1 cellular context compared by ENCODE assay signal in the genomic region with DNA sequence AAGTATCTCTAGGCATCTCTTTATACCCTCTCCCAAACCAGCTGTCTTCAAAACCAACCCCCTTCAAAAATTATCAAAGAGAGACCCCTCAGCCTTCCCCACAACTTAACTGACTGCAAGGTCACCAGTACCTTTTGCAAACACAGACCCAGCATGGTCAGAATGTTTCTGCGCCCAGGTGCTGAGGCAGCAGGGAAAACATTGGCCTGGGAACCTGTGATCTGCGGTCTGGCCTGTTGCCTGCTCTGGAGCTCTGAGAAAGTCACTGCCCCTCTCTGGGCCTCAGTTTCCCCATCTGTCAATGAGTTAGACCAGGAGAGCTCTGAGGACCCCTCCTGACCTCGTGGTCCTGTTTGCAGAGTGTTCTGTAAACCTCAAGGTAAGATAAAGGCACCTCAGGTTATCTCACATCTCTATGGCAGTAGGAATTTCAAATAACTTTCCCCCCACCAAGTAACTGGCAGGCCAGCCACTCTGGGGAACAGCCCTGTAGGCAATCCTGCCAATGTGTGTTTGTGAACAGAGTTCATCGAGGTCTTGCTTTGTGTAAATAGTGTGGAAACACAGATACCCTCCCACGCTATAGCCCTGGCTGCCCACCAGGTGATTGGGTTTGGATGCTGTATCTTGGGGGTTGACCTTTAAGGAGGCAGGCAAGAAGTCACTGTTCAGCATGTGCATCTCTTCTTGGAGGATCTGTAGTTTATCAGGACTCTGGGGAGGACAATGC.
TF ChIP-seq lines count a peak whose summit lies in the region.

No MANE protein-coding gene starts in this region.

TF ChIP-seq in K562, 482 proteins besides CTCF, POLR2A, EP300 and RAD21 (continued from another document):
- TF ChIP-seq, protein P1, sequence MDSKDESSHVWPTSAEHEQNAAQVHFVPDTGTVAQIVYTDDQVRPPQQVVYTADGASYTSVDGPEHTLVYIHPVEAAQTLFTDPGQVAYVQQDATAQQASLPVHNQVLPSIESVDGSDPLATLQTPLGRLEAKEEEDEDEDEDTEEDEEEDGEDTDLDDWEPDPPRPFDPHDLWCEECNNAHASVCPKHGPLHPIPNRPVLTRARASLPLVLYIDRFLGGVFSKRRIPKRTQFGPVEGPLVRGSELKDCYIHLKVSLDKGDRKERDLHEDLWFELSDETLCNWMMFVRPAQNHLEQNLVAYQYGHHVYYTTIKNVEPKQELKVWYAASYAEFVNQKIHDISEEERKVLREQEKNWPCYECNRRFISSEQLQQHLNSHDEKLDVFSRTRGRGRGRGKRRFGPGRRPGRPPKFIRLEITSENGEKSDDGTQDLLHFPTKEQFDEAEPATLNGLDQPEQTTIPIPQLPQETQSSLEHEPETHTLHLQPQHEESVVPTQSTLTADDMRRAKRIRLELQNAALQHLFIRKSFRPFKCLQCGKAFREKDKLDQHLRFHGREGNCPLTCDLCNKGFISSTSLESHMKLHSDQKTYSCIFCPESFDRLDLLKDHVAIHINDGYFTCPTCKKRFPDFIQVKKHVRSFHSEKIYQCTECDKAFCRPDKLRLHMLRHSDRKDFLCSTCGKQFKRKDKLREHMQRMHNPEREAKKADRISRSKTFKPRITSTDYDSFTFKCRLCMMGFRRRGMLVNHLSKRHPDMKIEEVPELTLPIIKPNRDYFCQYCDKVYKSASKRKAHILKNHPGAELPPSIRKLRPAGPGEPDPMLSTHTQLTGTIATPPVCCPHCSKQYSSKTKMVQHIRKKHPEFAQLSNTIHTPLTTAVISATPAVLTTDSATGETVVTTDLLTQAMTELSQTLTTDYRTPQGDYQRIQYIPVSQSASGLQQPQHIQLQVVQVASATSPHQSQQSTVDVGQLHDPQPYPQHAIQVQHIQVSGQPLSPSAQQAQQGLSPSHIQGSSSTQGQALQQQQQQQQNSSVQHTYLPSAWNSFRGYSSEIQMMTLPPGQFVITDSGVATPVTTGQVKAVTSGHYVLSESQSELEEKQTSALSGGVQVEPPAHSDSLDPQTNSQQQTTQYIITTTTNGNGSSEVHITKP (IDR thresholded peaks at IDR 0.05; ENCODE audit: partially characterized antibody): peak; percentile 11
- TF ChIP-seq ZNF668 (CRISPR knock-in tag; IDR thresholded peaks at IDR 0.05) (no peak), CBFA2T3 (IDR thresholded peaks at IDR 0.05) (peak; percentile 52), SMAD1 (IDR thresholded peaks at IDR 0.05; ENCODE audit: low read depth, low read length, partially characterized antibody) (no peak), THAP12 (CRISPR knock-in tag; IDR thresholded peaks at IDR 0.05) (no peak), KDM2B (CRISPR knock-in tag; IDR thresholded peaks at IDR 0.05) (no peak), KAT7 (CRISPR knock-in tag; IDR thresholded peaks at IDR 0.05; ENCODE audit: borderline replicate concordance) (no peak), RBM39 (optimal IDR thresholded peaks at IDR 0.05; ENCODE audit: low read depth, low read length) (no peak), XRCC5 (IDR thresholded peaks at IDR 0.05; ENCODE audit: low read depth, low read length) (no peak), MXD1 (CRISPR knock-in tag; IDR thresholded peaks at IDR 0.05; ENCODE audit: borderline replicate concordance, poor library complexity, severe bottlenecking) (no peak), BRD9 (IDR thresholded peaks at IDR 0.05; ENCODE audit: low read depth, partially characterized antibody) (no peak), BDP1 (IDR thresholded peaks at IDR 0.05; ENCODE audit: insufficient read depth, insufficient read length) (no peak), GTF2B (IDR thresholded peaks at IDR 0.05; ENCODE audit: extremely low read depth, insufficient read length) (no peak), FOS (IDR thresholded peaks at IDR 0.05; ENCODE audit: extremely low read depth, insufficient read length) (no peak), CBFA2T2 (conservative IDR thresholded peaks at IDR 0.05) (0 out of 2 replicates have a peak, but pooled peaks have one; percentile 20), PTRF (tag; IDR thresholded peaks at IDR 0.05) (no peak), TRIM24 (IDR thresholded peaks at IDR 0.05) (no peak), MAZ (CRISPR knock-in tag; conservative IDR thresholded peaks at IDR 0.05 in 1 of 2, IDR thresholded peaks at IDR 0.05 in 1 of 2) (no peak), ZNF644 (tag; IDR thresholded peaks at IDR 0.05; ENCODE audit: low read depth) (no peak), ZNF134 (CRISPR knock-in tag; conservative IDR thresholded peaks at IDR 0.05) (no peak)
- TF ChIP-seq, protein P2, sequence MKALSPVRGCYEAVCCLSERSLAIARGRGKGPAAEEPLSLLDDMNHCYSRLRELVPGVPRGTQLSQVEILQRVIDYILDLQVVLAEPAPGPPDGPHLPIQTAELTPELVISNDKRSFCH (CRISPR knock-in tag; IDR thresholded peaks at IDR 0.05): no peak
- TF ChIP-seq, protein P2 (tag; IDR thresholded peaks at IDR 0.05): peak; percentile 77; the same call in 1 of the 2 replicates
- TF ChIP-seq, protein P3, sequence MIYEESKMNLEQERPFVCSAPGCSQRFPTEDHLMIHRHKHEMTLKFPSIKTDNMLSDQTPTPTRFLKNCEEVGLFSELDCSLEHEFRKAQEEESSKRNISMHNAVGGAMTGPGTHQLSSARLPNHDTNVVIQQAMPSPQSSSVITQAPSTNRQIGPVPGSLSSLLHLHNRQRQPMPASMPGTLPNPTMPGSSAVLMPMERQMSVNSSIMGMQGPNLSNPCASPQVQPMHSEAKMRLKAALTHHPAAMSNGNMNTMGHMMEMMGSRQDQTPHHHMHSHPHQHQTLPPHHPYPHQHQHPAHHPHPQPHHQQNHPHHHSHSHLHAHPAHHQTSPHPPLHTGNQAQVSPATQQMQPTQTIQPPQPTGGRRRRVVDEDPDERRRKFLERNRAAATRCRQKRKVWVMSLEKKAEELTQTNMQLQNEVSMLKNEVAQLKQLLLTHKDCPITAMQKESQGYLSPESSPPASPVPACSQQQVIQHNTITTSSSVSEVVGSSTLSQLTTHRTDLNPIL (CRISPR knock-in tag; IDR thresholded peaks at IDR 0.05): no peak
- TF ChIP-seq, protein P4, sequence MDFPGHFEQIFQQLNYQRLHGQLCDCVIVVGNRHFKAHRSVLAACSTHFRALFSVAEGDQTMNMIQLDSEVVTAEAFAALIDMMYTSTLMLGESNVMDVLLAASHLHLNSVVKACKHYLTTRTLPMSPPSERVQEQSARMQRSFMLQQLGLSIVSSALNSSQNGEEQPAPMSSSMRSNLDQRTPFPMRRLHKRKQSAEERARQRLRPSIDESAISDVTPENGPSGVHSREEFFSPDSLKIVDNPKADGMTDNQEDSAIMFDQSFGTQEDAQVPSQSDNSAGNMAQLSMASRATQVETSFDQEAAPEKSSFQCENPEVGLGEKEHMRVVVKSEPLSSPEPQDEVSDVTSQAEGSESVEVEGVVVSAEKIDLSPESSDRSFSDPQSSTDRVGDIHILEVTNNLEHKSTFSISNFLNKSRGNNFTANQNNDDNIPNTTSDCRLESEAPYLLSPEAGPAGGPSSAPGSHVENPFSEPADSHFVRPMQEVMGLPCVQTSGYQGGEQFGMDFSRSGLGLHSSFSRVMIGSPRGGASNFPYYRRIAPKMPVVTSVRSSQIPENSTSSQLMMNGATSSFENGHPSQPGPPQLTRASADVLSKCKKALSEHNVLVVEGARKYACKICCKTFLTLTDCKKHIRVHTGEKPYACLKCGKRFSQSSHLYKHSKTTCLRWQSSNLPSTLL (IDR thresholded peaks at IDR 0.05): no peak
- TF ChIP-seq, protein P5, sequence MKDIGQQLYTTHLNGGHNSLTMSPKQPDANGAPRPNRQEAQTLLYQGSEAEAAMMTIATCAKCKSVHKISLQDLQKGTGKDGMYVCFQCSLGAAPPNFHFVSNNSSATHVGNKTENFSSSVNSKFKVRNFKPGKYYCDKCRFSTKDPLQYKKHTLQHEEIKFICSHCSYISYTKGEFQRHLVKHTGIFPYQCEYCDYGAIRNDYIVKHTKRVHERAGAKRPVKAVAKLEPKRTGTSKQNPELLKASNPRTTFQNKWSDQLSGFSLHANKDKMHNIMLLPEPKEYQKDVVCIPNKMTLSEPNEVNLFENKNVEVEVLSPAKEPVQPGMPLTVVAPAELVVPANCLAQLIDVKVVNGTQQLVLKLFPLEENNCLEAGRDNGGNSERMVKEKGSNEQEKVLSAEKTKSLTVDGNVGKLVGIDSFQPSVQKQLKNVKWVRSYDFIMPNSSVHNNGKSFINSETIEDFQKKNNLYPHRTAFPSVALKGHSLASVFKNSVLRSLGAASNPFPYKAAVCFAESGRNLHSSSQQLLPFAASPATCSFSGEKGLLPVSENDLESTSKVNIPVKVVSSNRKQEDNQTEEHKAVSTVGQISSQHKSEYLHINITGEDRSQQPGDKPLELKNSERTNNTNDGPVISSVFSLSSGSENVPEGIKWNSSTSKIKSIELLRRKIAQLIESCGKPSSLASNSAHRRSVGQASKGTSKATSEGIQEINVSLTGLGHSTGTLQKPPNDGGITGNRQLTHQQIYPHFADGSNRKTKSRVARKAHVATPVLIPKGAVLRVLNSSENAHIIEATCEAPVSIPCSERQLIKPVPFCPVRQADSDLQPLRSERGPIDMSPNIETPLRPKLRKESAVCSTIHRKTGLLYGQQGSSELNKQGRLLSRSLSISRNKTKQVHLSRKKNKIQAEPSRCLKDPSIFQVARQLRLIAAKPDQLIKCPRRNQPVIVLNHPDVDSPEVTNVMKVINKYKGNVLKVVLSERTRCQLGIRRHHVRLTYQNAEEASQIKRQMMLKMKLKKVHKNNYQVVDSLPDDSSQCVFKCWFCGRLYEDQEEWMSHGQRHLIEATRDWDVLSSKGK (CRISPR knock-in tag; IDR thresholded peaks at IDR 0.05): no peak
- TF ChIP-seq, protein P6, sequence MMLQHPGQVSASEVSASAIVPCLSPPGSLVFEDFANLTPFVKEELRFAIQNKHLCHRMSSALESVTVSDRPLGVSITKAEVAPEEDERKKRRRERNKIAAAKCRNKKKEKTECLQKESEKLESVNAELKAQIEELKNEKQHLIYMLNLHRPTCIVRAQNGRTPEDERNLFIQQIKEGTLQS (IDR thresholded peaks at IDR 0.05): no peak
- TF ChIP-seq, protein P6 (CRISPR knock-in tag; conservative IDR thresholded peaks at IDR 0.05): no peak
